Comparison of ENCODE assay signal across 15 cellular contexts in the genomic region with DNA sequence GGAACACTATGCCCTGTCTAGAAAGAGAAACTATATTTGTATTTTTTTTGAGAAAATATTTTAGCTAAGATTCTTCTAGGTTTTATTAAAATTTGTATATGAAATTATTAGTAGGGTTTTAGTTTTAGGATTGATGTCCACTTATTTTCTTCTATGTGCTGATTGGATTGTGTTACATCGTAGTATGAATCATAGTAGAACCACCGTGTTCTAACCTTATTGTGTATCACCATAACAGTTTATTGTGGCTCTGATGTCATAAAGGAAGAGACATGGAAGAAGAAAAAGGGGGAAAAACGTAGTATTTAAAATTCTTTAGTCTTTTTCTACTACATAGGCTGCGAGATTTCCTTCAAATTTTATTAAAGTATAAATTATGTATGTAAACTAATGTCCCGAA. TPM values are rescaled to one million over a fixed set of nuclear protein-coding genes. Genes with fewer than 3 reads are reported as not detected.
DNase-seq lines count a peak whose midpoint lies in the region; ATAC-seq and TF ChIP-seq lines count a peak whose summit lies in the region.
"Had no signal": no experiment of that assay in that cellular context is flagged by ENCODE, and none has a peak within 500 bp of the region (broad histone marks: within the 10 kb centered on the region; RNA-seq: fewer than 3 reads in every experiment).

No MANE protein-coding gene starts in this region.

- H3K9me2 ChIP-seq in hepatocyte (replicated peaks; ENCODE audit: insufficient read depth) = no peaks in the 10 kb centered on the region

- H3K9me3 ChIP-seq in breast epithelium (no peaks in the 10 kb centered on the region), SK-N-MC (ENCODE audit: low read depth, low read length) (no peaks in the 10 kb centered on the region), hepatocyte (ENCODE audit: low read depth) (no peaks in the 10 kb centered on the region)
- H3K9me3 ChIP-seq: ascending aorta, testis had no signal

- H3K4me1 Mint-ChIP-seq in MCF 10A (ENCODE audit: insufficient read depth, unreplicated experiment) (peaks cover 4% of the 10 kb centered on the region), type B pancreatic cell (ENCODE audit: unreplicated experiment) (peaks cover 25% of the 10 kb centered on the region)

- POLR2A ChIA-PET in MCF 10A (lab: Yijun Ruan, JAX) = interaction anchor here (1.3 to 5.2 kb wide), 4 partner anchors 14 to 342 kb away, joined by 5 to 62 read pairs (median 9); a partner anchor contains a TSS

- H3K27me3 ChIP-seq in breast epithelium (no peaks in the 10 kb centered on the region), hepatocyte (no peaks in the 10 kb centered on the region)
- H3K27me3 ChIP-seq: ascending aorta, testis had no signal

- peaks cover 36% of the 10 kb centered on the region for H3K79me2 ChIP-seq in hepatocyte

- H3K27ac Mint-ChIP-seq in MCF 10A (ENCODE audit: low read depth, unreplicated experiment) (no peak overlapping the region), type B pancreatic cell (no peak overlapping the region)
- H3K27ac Mint-ChIP-seq: dendritic cell treated with granulocyte-macrophage colony-stimulating factor and Interleukin-4, amounts not matched to agents 40 ng/mL and 50 ng/mL, for 4 days had no signal

- DNase-seq in MCF 10A (ENCODE audit: unreplicated experiment) = peak; percentile 18
- DNase-seq in breast epithelium (ENCODE audit: low spot score in 2 of 2) = no peak
- no peak for DNase-seq in SK-N-MC (ENCODE audit: low read depth, low spot score)
- DNase-seq in hepatocyte (ENCODE audit: low spot score) = no peak
- no peak for DNase-seq in type B pancreatic cell (ENCODE audit: extremely low spot score, unreplicated experiment)
- DNase-seq: DMS153, mesendoderm, NCI-H1092, SW 1271, testis had no signal

- peak overlapping the region; percentile 76 for H3K4me2 ChIP-seq in hepatocyte

- intact Hi-C loops in MCF 10A (cut with micrococcal nuclease) = no loop called here
- intact Hi-C loops in breast epithelium (cut with DNase I; ENCODE audit: low total_unique reads) = no loop called here

- 81% methylated on average over 5 of the region's 5 CpGs for WGBS in hepatocyte (ENCODE audit: low lambda C conversion rate, missing lambda C conversion rate)

- no peaks in the 10 kb centered on the region for H3K4me1 ChIP-seq in breast epithelium
- H3K4me1 ChIP-seq in hepatocyte (ENCODE audit: insufficient read depth) = peaks cover 25% of the 10 kb centered on the region

- TF ChIP-seq POLR2A in breast epithelium (IDR thresholded peaks at IDR 0.05) = no peak

- ATAC-seq in HG02884 (IDR thresholded peaks at IDR 0.05; ENCODE audit: unreplicated experiment) = no peak
- ATAC-seq in GM18498 (IDR thresholded peaks at IDR 0.05; ENCODE audit: unreplicated experiment) = no peak
- ATAC-seq in HG02588 (IDR thresholded peaks at IDR 0.05; ENCODE audit: unreplicated experiment) = no peak

- H3K36me3 ChIP-seq in breast epithelium = no peaks in the 10 kb centered on the region
- peaks cover 30% of the 10 kb centered on the region for H3K36me3 ChIP-seq in SK-N-MC (ENCODE audit: insufficient read depth, low read length)
- no peaks in the 10 kb centered on the region for H3K36me3 ChIP-seq in hepatocyte (replicated peaks; ENCODE audit: insufficient read depth, low read depth)

- no TSS peak for BruUV-seq in MCF 10A (replicated peaks; lab: Mats Ljungman, UMichigan)

- no peak overlapping the region for H3K4me3 ChIP-seq in breast epithelium
- H3K4me3 ChIP-seq in SK-N-MC = peak overlapping the region; percentile 84
- H3K4me3 ChIP-seq in hepatocyte = peak overlapping the region; percentile 84

- H3K27ac ChIP-seq in breast epithelium = no peak overlapping the region
- H3K27ac ChIP-seq in SK-N-MC = no peak overlapping the region
- no peak overlapping the region for H3K27ac ChIP-seq in hepatocyte

- H4K20me1 ChIP-seq in hepatocyte (ENCODE audit: insufficient read depth, poor library complexity, severe bottlenecking) = no peaks in the 10 kb centered on the region

- TF ChIP-seq CTCF in MCF 10A (IDR thresholded peaks at IDR 0.05; ENCODE audit: unreplicated experiment) (no peak), breast epithelium (IDR thresholded peaks at IDR 0.05) (no peak), hepatocyte (IDR thresholded peaks at IDR 0.05; ENCODE audit: poor library complexity) (no peak), type B pancreatic cell (conservative IDR thresholded peaks at IDR 0.05) (no peak)

- H3K9me3 Mint-ChIP-seq in MCF 10A (ENCODE audit: unreplicated experiment) (no peaks in the 10 kb centered on the region), type B pancreatic cell (no peaks in the 10 kb centered on the region)
- H3K9me3 Mint-ChIP-seq: dendritic cell treated with granulocyte-macrophage colony-stimulating factor and Interleukin-4, amounts not matched to agents 40 ng/mL and 50 ng/mL, for 4 days had no signal

- H3K36me3 Mint-ChIP-seq in MCF 10A (ENCODE audit: insufficient read depth, unreplicated experiment) = peaks cover 5% of the 10 kb centered on the region
- H3K36me3 Mint-ChIP-seq in type B pancreatic cell = peaks cover 25% of the 10 kb centered on the region

- H3K27me3 Mint-ChIP-seq in MCF 10A (ENCODE audit: insufficient read depth, unreplicated experiment) (no peaks in the 10 kb centered on the region), type B pancreatic cell (no peaks in the 10 kb centered on the region)
- H3K27me3 Mint-ChIP-seq: dendritic cell treated with granulocyte-macrophage colony-stimulating factor and Interleukin-4, amounts not matched to agents 40 ng/mL and 50 ng/mL, for 4 days had no signal

- H3K9ac ChIP-seq in SK-N-MC (ENCODE audit: insufficient read length) = peak overlapping the region; percentile 86

- H2AFZ ChIP-seq in hepatocyte = no peak overlapping the region

- H3K4me3 Mint-ChIP-seq in MCF 10A (ENCODE audit: unreplicated experiment) (no peak overlapping the region), type B pancreatic cell (peak overlapping the region; percentile 48)
- H3K4me3 Mint-ChIP-seq: dendritic cell treated with granulocyte-macrophage colony-stimulating factor and Interleukin-4, amounts not matched to agents 40 ng/mL and 50 ng/mL, for 4 days had no signal

- CTCF ChIA-PET in MCF 10A (lab: Yijun Ruan, JAX) = interaction anchor here (0.6 to 1.7 kb wide), 4 partner anchors 177 to 222 kb away, joined by 3 to 5 read pairs (median 4); no protein-coding TSS in a partner anchor

RNA-seq across cellular contexts. Expression of a gene that starts 1.9 kb away (rescaled TPM):
- 1.1 and 1.8 TPM in 2 replicates for total RNA-seq in MCF 10A (2022)
- 1 to 10 TPM; 2.2 to 5.1 (median 4.3) TPM for total RNA-seq in breast epithelium
- 4.4 and 6.4 TPM in 2 replicates for total RNA-seq in hepatocyte
- polyA plus RNA-seq in hepatocyte = 2.3 and 3.4 TPM in 2 replicates
- total RNA-seq in type B pancreatic cell (ENCODE audit: low replicate concordance) = 2.4 and 3.2 TPM in 2 replicates

Comparison
In these comparisons a context has a peak if more than half of its experiments do, and no peak if none do; other contexts are left out.
1. H3K4me3 ChIP-seq: peak in SK-N-MC (single experiment) and hepatocyte (single experiment); none in breast epithelium (0 of 3).